ENCODE assay signal across 1 cellular context in genomic region chr1:51729156-51729823, GRCh38.
TF ChIP-seq lines count a peak whose summit lies in the region.

No MANE protein-coding gene starts in this region.

TF ChIP-seq in WTC11, 78 proteins besides CTCF, POLR2A, EP300 and RAD21 (continued from another document and continues in another):
- no peak for TF ChIP-seq FOXP4 (CRISPR knock-in tag; IDR thresholded peaks at IDR 0.05)
- no peak for TF ChIP-seq CBFB (CRISPR knock-in tag; IDR thresholded peaks at IDR 0.05; ENCODE audit: low read depth)
- TF ChIP-seq ZSCAN18 (CRISPR knock-in tag; IDR thresholded peaks at IDR 0.05): no peak
- TF ChIP-seq ZNF671 (CRISPR knock-in tag; IDR thresholded peaks at IDR 0.05): no peak
- TF ChIP-seq ATF2 (CRISPR knock-in tag; IDR thresholded peaks at IDR 0.05; ENCODE audit: borderline replicate concordance, low read depth): no peak
- TF ChIP-seq USF1 (CRISPR knock-in tag; IDR thresholded peaks at IDR 0.05): peak; percentile 71; the same call in 1 of the 2 replicates
- no peak for TF ChIP-seq SOX15 (CRISPR knock-in tag; IDR thresholded peaks at IDR 0.05)
- TF ChIP-seq MLX (CRISPR knock-in tag; IDR thresholded peaks at IDR 0.05): no peak
- no peak for TF ChIP-seq ZNF396 (CRISPR knock-in tag; IDR thresholded peaks at IDR 0.05; ENCODE audit: borderline replicate concordance)
- TF ChIP-seq ZNF138 (CRISPR knock-in tag; conservative IDR thresholded peaks at IDR 0.05): no peak
- no peak for TF ChIP-seq ATF3 (CRISPR knock-in tag; conservative IDR thresholded peaks at IDR 0.05)
- no peak for TF ChIP-seq JAZF1 (CRISPR knock-in tag; IDR thresholded peaks at IDR 0.05)
- no peak for TF ChIP-seq ZNF512 (CRISPR knock-in tag; IDR thresholded peaks at IDR 0.05; ENCODE audit: borderline replicate concordance)
- TF ChIP-seq ZBTB21 (CRISPR knock-in tag; IDR thresholded peaks at IDR 0.05; ENCODE audit: borderline replicate concordance): no peak
- no peak for TF ChIP-seq USF2 (CRISPR knock-in tag; IDR thresholded peaks at IDR 0.05)
- no peak for TF ChIP-seq TCF7 (CRISPR knock-in tag; IDR thresholded peaks at IDR 0.05; ENCODE audit: low read depth)
- no peak for TF ChIP-seq HMGA2 (CRISPR knock-in tag; IDR thresholded peaks at IDR 0.05)
- TF ChIP-seq NFE2L1 (CRISPR knock-in tag; IDR thresholded peaks at IDR 0.05): no peak
- no peak for TF ChIP-seq NR3C1 (CRISPR knock-in tag; conservative IDR thresholded peaks at IDR 0.05; ENCODE audit: low read depth)
- no peak for TF ChIP-seq ZNF532 (CRISPR knock-in tag; IDR thresholded peaks at IDR 0.05; ENCODE audit: borderline replicate concordance)
- TF ChIP-seq AFF4 (CRISPR knock-in tag; IDR thresholded peaks at IDR 0.05; ENCODE audit: borderline replicate concordance): no peak
- TF ChIP-seq GABPB1 (CRISPR knock-in tag; IDR thresholded peaks at IDR 0.05): peak; percentile 46; the same call in 1 of the 2 replicates
- TF ChIP-seq SP1 (CRISPR knock-in tag; conservative IDR thresholded peaks at IDR 0.05): peak; percentile 71; the same call in 1 of the 2 replicates
- TF ChIP-seq NFYB (CRISPR knock-in tag; conservative IDR thresholded peaks at IDR 0.05; ENCODE audit: low read depth): peak; percentile 79
- TF ChIP-seq ATF1 (CRISPR knock-in tag; IDR thresholded peaks at IDR 0.05): no peak
- TF ChIP-seq ESRRA (CRISPR knock-in tag; IDR thresholded peaks at IDR 0.05; ENCODE audit: borderline replicate concordance): no peak
- TF ChIP-seq FOXJ3 (CRISPR knock-in tag; IDR thresholded peaks at IDR 0.05; ENCODE audit: borderline replicate concordance): no peak
- TF ChIP-seq ZNF281 (CRISPR knock-in tag; IDR thresholded peaks at IDR 0.05): no peak
- TF ChIP-seq IRF1 (CRISPR knock-in tag; IDR thresholded peaks at IDR 0.05): no peak
